8 cellular contexts compared by ENCODE assay signal in the genomic region with DNA sequence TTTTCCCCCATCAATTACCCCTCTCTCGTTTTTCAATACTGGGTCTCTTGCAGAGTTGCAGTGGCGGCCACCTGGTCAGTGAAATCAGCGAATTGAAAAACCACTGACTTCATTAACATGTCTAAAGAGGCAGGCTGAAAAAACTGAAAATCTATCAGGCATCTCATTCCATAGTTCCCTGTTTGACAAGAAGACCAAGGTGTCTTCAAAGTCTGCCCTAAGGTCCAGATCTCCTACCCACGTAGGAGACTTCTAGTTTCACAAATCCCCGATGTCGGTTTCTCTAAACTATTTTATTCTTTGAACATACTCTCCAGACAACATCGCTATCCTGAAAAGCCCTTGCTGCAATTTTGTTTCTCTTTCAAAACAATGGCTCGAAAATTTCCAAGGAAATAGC. TPM values are rescaled to one million over a fixed set of nuclear protein-coding genes. Genes with fewer than 3 reads are reported as not detected.
DNase-seq lines count a peak whose midpoint lies in the region; ATAC-seq, FAIRE-seq and TF ChIP-seq lines count a peak whose summit lies in the region.

No MANE protein-coding gene starts in this region.

- DNase-seq in A549 (ENCODE audit: low read depth in 1 of 2, low spot score in 1 of 2) (no peak), HCT116 (ENCODE audit: low read depth, low spot score) (no peak), astrocyte of the spinal cord (ENCODE audit: low read depth, low spot score) (no peak), mesendoderm (no peak), lower leg skin (ENCODE audit: low spot score in 2 of 2) (no peak), HuH-7.5 (ENCODE audit: low spot score) (no peak)
- no peak for DNase-seq in stimulated activated CD4-positive, alpha-beta T cell treated with anti-CD3 and anti-CD28 coated beads, Interleukin-4, amount 100 ng/mL, for 24 hours

- H3K27ac ChIP-seq in A549 = peak overlapping the region; percentile 99 to 100
- peak overlapping the region; percentile 89 for H3K27ac ChIP-seq in HCT116 (ENCODE audit: low read depth, low read length)
- H3K27ac ChIP-seq in mesendoderm (ENCODE audit: low read depth, low read length) = peak overlapping the region; percentile 93

- H2BK120ac ChIP-seq in mesendoderm (ENCODE audit: low read depth, low read length) = peak overlapping the region; percentile 63

- no peaks in the 10 kb centered on the region for H3K27me3 ChIP-seq in HCT116 (ENCODE audit: insufficient read depth, low read length)
- H3K27me3 ChIP-seq in mesendoderm (ENCODE audit: insufficient read depth, low read length, poor library complexity) = no peaks in the 10 kb centered on the region

- peaks cover 4% of the 10 kb centered on the region for H3K79me1 ChIP-seq in mesendoderm (ENCODE audit: low read length)

- TF ChIP-seq EP300 in A549 (IDR thresholded peaks at IDR 0.05) = no peak

- no peak overlapping the region for H2AFZ ChIP-seq in HCT116 (ENCODE audit: low read depth, low read length, poor library complexity, severe bottlenecking)

- H3K4ac ChIP-seq in mesendoderm (ENCODE audit: low read depth, low read length) = peak overlapping the region; percentile 96

- H3K18ac ChIP-seq in mesendoderm (ENCODE audit: low read length) = peak overlapping the region; percentile 72

- no peak for ATAC-seq in A549
- ATAC-seq in HCT116 = no peak
- ATAC-seq in HG03378 (IDR thresholded peaks at IDR 0.05; ENCODE audit: unreplicated experiment) = no peak

- H3K56ac ChIP-seq in mesendoderm (ENCODE audit: low read length) = peak overlapping the region; percentile 94

- peak overlapping the region; percentile 87 for H3K4me2 ChIP-seq in A549
- H3K4me2 ChIP-seq in HCT116 (ENCODE audit: low read length) = peak overlapping the region; percentile 96
- H3K4me2 ChIP-seq in mesendoderm (ENCODE audit: low read length) = peak overlapping the region; percentile 89

- H3K9me2 ChIP-seq in HCT116 (ENCODE audit: insufficient read depth) = no peaks in the 10 kb centered on the region

- POLR2A ChIA-PET in A549 (lab: Yijun Ruan, JAX) (no interaction called here), HCT116 (lab: Charles Lee) (interaction anchor here (1.0 to 3.0 kb wide), 6 partner anchors 19 to 104 kb away, joined by 3 to 25 read pairs (median 3); a partner anchor contains a TSS)

- no peak for FAIRE-seq in A549 (lab: Jason Lieb, UNC)

- H4K20me1 ChIP-seq in HCT116 (ENCODE audit: insufficient read depth) = peaks cover 11% of the 10 kb centered on the region; the same call in 1 of the 2 replicates

- RAD21 ChIA-PET in HCT116 (lab: Charles Lee; ENCODE audit: low non-redundant PET in 1 of 2, low total read pairs in 2 of 2, uncharacterized antibody in 2 of 2, unreplicated experiment in 2 of 2) = no interaction called here

- H3K9me3 ChIP-seq in A549 (no peaks in the 10 kb centered on the region), HCT116 (ENCODE audit: control insufficient read depth in 1 of 2, insufficient read depth in 1 of 2, low read depth in 1 of 2, low read length in 2 of 2) (no peaks in the 10 kb centered on the region)

- H2BK15ac ChIP-seq in mesendoderm (replicated peaks; ENCODE audit: low read depth) = no peak overlapping the region

- H2AK5ac ChIP-seq in mesendoderm (ENCODE audit: low read length) = peak overlapping the region; percentile 72

- H3K79me2 ChIP-seq in HCT116 (ENCODE audit: insufficient read depth, low read length) = peaks cover 65% of the 10 kb centered on the region
- peaks cover 41% of the 10 kb centered on the region for H3K79me2 ChIP-seq in mesendoderm (ENCODE audit: control insufficient read depth, insufficient read depth, low read length)

- H3K4me1 ChIP-seq in A549 (peaks cover 39% of the 10 kb centered on the region), HCT116 (ENCODE audit: control insufficient read depth in 1 of 2, insufficient read depth in 2 of 2, low read length in 2 of 2) (peaks cover 9 to 59% of the 10 kb centered on the region in 2 experiments), mesendoderm (ENCODE audit: control insufficient read depth, low read depth, low read length) (peaks cover 2% of the 10 kb centered on the region)

- TF ChIP-seq POLR2A in A549 (IDR thresholded peaks at IDR 0.05; ENCODE audit: low read length) (no peak), HCT116 (IDR thresholded peaks at IDR 0.05; ENCODE audit: borderline replicate concordance, extremely low read depth, insufficient read depth, insufficient read length) (no peak), lower leg skin (IDR thresholded peaks at IDR 0.05) (no peak)

- H4K8ac ChIP-seq in mesendoderm (ENCODE audit: low read depth, low read length) = no peak overlapping the region

- no peak for TF ChIP-seq RAD21 in A549 (conservative IDR thresholded peaks at IDR 0.05 in 1 of 2, IDR thresholded peaks at IDR 0.05 in 1 of 2)
- no peak for TF ChIP-seq RAD21 in HCT116 (IDR thresholded peaks at IDR 0.05; ENCODE audit: low read depth)

- no TSS peak for BruUV-seq in HCT116 (replicated peaks; lab: Mats Ljungman, UMichigan)

- intact Hi-C loops in HCT116 (cut with micrococcal nuclease) = loop anchor here (5.0 kb wide), 1 partner anchor 162 kb away; a partner anchor contains a TSS
- intact Hi-C loops in lower leg skin (cut with DNase I; ENCODE audit: low total_unique reads) = no loop called here

- H3K4me3 ChIP-seq in A549 (peak overlapping the region; percentile 98), HCT116 (replicated peaks in 1 of 2; ENCODE audit: low read depth in 1 of 2, low read length in 2 of 2) (peak overlapping the region; percentile 95), astrocyte of the spinal cord (ENCODE audit: low read depth, low read length) (peak overlapping the region; percentile 99), mesendoderm (ENCODE audit: low read length) (peak overlapping the region; percentile 46), lower leg skin (ENCODE audit: low read depth, poor library complexity, severe bottlenecking) (no peak overlapping the region)

- H3K9ac ChIP-seq in HCT116 (ENCODE audit: low read length) = peak overlapping the region; percentile 100
- peak overlapping the region; percentile 94 for H3K9ac ChIP-seq in mesendoderm (ENCODE audit: low read length)

- CTCF ChIA-PET in A549 (lab: Yijun Ruan, JAX) (interaction anchor here (0.7 to 18.8 kb wide), 4 partner anchors 11 to 238 kb away, joined by 3 to 539 read pairs (median 6); a partner anchor contains a TSS), HCT116 (lab: Charles Lee) (interaction anchor here (5.7 kb wide), 1 partner anchor 39 kb away, joined by 45 read pairs; no protein-coding TSS in a partner anchor)

- H3K36me3 ChIP-seq in HCT116 (ENCODE audit: control insufficient read depth in 1 of 2, insufficient read depth in 2 of 2, low read length in 2 of 2) (peaks cover 15 to 29% of the 10 kb centered on the region in 2 experiments), mesendoderm (ENCODE audit: control insufficient read depth, insufficient read depth, low read length) (peaks cover 15% of the 10 kb centered on the region)

- H3K23ac ChIP-seq in mesendoderm (ENCODE audit: low read length) = no peak overlapping the region

- WGBS in A549 (ENCODE audit: missing lambda C conversion rate) = 25% methylated on average over 8 of the region's 8 CpGs
- WGBS in mesendoderm (ENCODE audit: extremely low coverage, insufficient coverage, low lambda C conversion rate) = no CpG with 5 or more reads among the region's 8 CpGs
- WGBS in lower leg skin, 2 donors = 21 to 22% methylated on average over 8 of the region's 8 CpGs

- H2BK5ac ChIP-seq in mesendoderm (ENCODE audit: low read length) = peak overlapping the region; percentile 44

- in situ Hi-C loops in astrocyte of the spinal cord (cut with HindIII; ENCODE audit: low sequenced_read_pairs) = no loop called here

- H4K5ac ChIP-seq in mesendoderm (ENCODE audit: low read length) = peak overlapping the region; percentile 36

- TF ChIP-seq CTCF in A549 (IDR thresholded peaks at IDR 0.05) (no peak), HCT116 (IDR thresholded peaks at IDR 0.05 in 2 of 3, conservative IDR thresholded peaks at IDR 0.05 in 1 of 3; ENCODE audit: borderline replicate concordance in 1 of 3, insufficient read depth in 1 of 3, low read depth in 2 of 3, low read length in 2 of 3) (no peak), astrocyte of the spinal cord (IDR thresholded peaks at IDR 0.05; ENCODE audit: low read depth, low read length) (no peak), lower leg skin (IDR thresholded peaks at IDR 0.05) (no peak)

RNA-seq across cellular contexts. Expression of a gene that starts 0.8 kb away (rescaled TPM):
- polyA plus RNA-seq in A549 (2011; rRNA removed) = 691 and 782 TPM in 2 replicates
- 1,345 and 1,480 TPM in 2 replicates for polyA plus RNA-seq in A549 (2012; cell fraction: cytosol; rRNA removed)
- 1,395 and 1,872 TPM in 2 replicates for polyA plus RNA-seq in A549 (2012; cell fraction: nucleus; rRNA removed)
- polyA plus RNA-seq in A549 (2017; fragmentation: RNase III; extraction: RNeasy Plus Mini Kit Qiagen cat#74134 plus additional on column Dnase treatment) = 1,022 to 1,121 TPM (median 1,044 TPM) in 3 replicates
- polyA minus RNA-seq in A549 (2011; rRNA and poly(A)+ RNA removed) = 802 and 983 TPM in 2 replicates
- 886 TPM for total RNA-seq in HCT116 (2021; ENCODE audit: unreplicated experiment)
- polyA plus RNA-seq in HCT116 (2012) = 716 and 796 TPM in 2 replicates
- polyA plus RNA-seq in mesendoderm (2013, experiment 1 of 2) = 1,956 TPM
- 1,954 TPM for polyA plus RNA-seq in mesendoderm (2013, experiment 2 of 2)
- total RNA-seq in lower leg skin = 100 to 1,000 TPM; 119 to 179 (median 156) TPM

RNA-seq across cellular contexts. Expression of a gene that starts 2.3 kb away (rescaled TPM):
- polyA plus RNA-seq in A549 (2011; rRNA removed) (8.2 and 13.3 TPM in 2 replicates), A549 (2017; fragmentation: RNase III; extraction: RNeasy Plus Mini Kit Qiagen cat#74134 plus additional on column Dnase treatment) (14.9 to 21.4 TPM (median 16.5 TPM) in 3 replicates)
- 8.4 and 10.3 TPM in 2 replicates for polyA plus RNA-seq in A549 (2012; cell fraction: cytosol; rRNA removed)
- 29.8 and 46.1 TPM in 2 replicates for polyA plus RNA-seq in A549 (2012; cell fraction: nucleus; rRNA removed)
- polyA minus RNA-seq in A549 (2011; rRNA and poly(A)+ RNA removed) = 18.4 and 19.4 TPM in 2 replicates
- total RNA-seq in HCT116 (2021; ENCODE audit: unreplicated experiment) (75.8 TPM), lower leg skin (10 to 100 TPM in 1 of 4 donors, 1 to 10 TPM in 3; 9.7 to 21.4 (median 9.8) TPM)
- 55.7 and 59.3 TPM in 2 replicates for polyA plus RNA-seq in HCT116 (2012)
- polyA plus RNA-seq in mesendoderm (2013, experiment 1 of 2) = 30.4 TPM
- 29.4 TPM for polyA plus RNA-seq in mesendoderm (2013, experiment 2 of 2)

RNA-seq across cellular contexts. Expression of a gene that starts 23.1 kb away (rescaled TPM):
- polyA plus RNA-seq in A549 (2011; rRNA removed) = 135 and 136 TPM in 2 replicates
- 140 TPM in 2 replicates for polyA plus RNA-seq in A549 (2012; cell fraction: cytosol; rRNA removed)
- 112 and 128 TPM in 2 replicates for polyA plus RNA-seq in A549 (2012; cell fraction: nucleus; rRNA removed)
- polyA plus RNA-seq in A549 (2017; fragmentation: RNase III; extraction: RNeasy Plus Mini Kit Qiagen cat#74134 plus additional on column Dnase treatment) = 89.7 to 99.2 TPM (median 89.9 TPM) in 3 replicates
- polyA minus RNA-seq in A549 (2011; rRNA and poly(A)+ RNA removed) = 101 and 112 TPM in 2 replicates
- total RNA-seq in HCT116 (2021; ENCODE audit: unreplicated experiment) = 117 TPM
- polyA plus RNA-seq in HCT116 (2012) = 124 and 132 TPM in 2 replicates
- 70.7 TPM for polyA plus RNA-seq in mesendoderm (2013, experiment 1 of 2)
- polyA plus RNA-seq in mesendoderm (2013, experiment 2 of 2) = 68.2 TPM
- total RNA-seq in lower leg skin = 10 to 100 TPM; 40.2 to 64.1 (median 42.5) TPM

RNA-seq across cellular contexts. Expression of a gene that starts 25.0 kb away (rescaled TPM):
- 116 and 202 TPM in 2 replicates for polyA plus RNA-seq in A549 (2011; rRNA removed)
- polyA plus RNA-seq in A549 (2012; cell fraction: cytosol; rRNA removed) = 172 and 215 TPM in 2 replicates
- polyA plus RNA-seq in A549 (2012; cell fraction: nucleus; rRNA removed) = 240 and 352 TPM in 2 replicates
- 89.1 to 108 TPM (median 104 TPM) in 3 replicates for polyA plus RNA-seq in A549 (2017; fragmentation: RNase III; extraction: RNeasy Plus Mini Kit Qiagen cat#74134 plus additional on column Dnase treatment)
- 93.4 and 94.8 TPM in 2 replicates for polyA minus RNA-seq in A549 (2011; rRNA and poly(A)+ RNA removed)
- total RNA-seq in HCT116 (2021; ENCODE audit: unreplicated experiment) = 952 TPM
- polyA plus RNA-seq in HCT116 (2012) = 1,025 and 1,062 TPM in 2 replicates
- 285 TPM for polyA plus RNA-seq in mesendoderm (2013, experiment 1 of 2)
- polyA plus RNA-seq in mesendoderm (2013, experiment 2 of 2) = 254 TPM
- 10 to 100 TPM; 20.9 to 56.5 (median 33.3) TPM for total RNA-seq in lower leg skin

RNA-seq across cellular contexts. Expression of a gene that starts 28.6 kb away (rescaled TPM):
- polyA plus RNA-seq in A549 (2011; rRNA removed) (11.3 and 12.4 TPM in 2 replicates), A549 (2017; fragmentation: RNase III; extraction: RNeasy Plus Mini Kit Qiagen cat#74134 plus additional on column Dnase treatment) (13.0 to 14.5 TPM (median 13.0 TPM) in 3 replicates)
- polyA plus RNA-seq in A549 (2012; cell fraction: cytosol; rRNA removed) = 21.7 and 24.8 TPM in 2 replicates
- polyA plus RNA-seq in A549 (2012; cell fraction: nucleus; rRNA removed) = 22.2 and 23.8 TPM in 2 replicates
- 11.7 and 12.7 TPM in 2 replicates for polyA minus RNA-seq in A549 (2011; rRNA and poly(A)+ RNA removed)
- total RNA-seq in HCT116 (2021; ENCODE audit: unreplicated experiment) (13.6 TPM), lower leg skin (1 to 10 TPM; 4.3 to 6.9 (median 6.1) TPM)
- 13.3 and 18.6 TPM in 2 replicates for polyA plus RNA-seq in HCT116 (2012)
- 49.8 TPM for polyA plus RNA-seq in mesendoderm (2013, experiment 1 of 2)
- 49.7 TPM for polyA plus RNA-seq in mesendoderm (2013, experiment 2 of 2)
